16 cellular contexts compared by ENCODE assay signal in the genomic region with DNA sequence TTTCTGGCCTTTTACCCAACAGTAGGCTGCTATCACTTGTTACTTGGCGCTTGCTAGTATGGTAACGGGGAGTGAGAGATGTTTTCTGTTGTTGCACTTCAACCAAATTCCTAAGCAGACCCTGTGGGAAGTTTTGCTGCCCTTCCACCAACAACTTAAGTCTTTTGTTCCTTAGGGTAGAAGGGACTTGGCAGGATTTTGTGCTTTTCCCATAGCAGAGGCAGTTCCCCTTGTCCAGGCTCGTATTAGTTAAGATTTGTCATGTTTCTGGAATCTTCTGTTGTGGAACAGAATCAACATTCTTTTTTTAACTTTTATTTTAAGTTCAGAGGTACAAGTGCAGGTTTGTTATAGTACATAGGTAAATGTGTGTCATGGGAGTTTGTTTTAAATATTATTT.
DNase-seq lines count a peak whose midpoint lies in the region; ATAC-seq, FAIRE-seq and TF ChIP-seq lines count a peak whose summit lies in the region.
"Had no signal": no experiment of that assay in that cellular context is flagged by ENCODE, and none has a peak within 500 bp of the region (broad histone marks: within the 10 kb centered on the region; RNA-seq: fewer than 3 reads in every experiment).

No MANE protein-coding gene starts in this region.

- FAIRE-seq in HepG2 (lab: Jason Lieb, UNC): no peak
- FAIRE-seq: H1 had no signal

- CTCF ChIA-PET in HepG2 (lab: Yijun Ruan, JAX; ENCODE audit: low intra/inter-chr PET ratio, low total read pairs): no interaction called here
- CTCF ChIA-PET in PC-3 (lab: Charles Lee): no interaction called here

- no peak for TF ChIP-seq CTCF in HepG2 (CRISPR knock-in tag; IDR thresholded peaks at IDR 0.05)
- no peak for TF ChIP-seq CTCF in right lobe of liver (IDR thresholded peaks at IDR 0.05)
- no peak for TF ChIP-seq CTCF in fibroblast of the aortic adventitia (IDR thresholded peaks at IDR 0.05; ENCODE audit: insufficient read depth, low read length)
- no peak for TF ChIP-seq CTCF in PC-3 (conservative IDR thresholded peaks at IDR 0.05; ENCODE audit: low read depth, low read length)

- H3K9ac ChIP-seq in HepG2 (ENCODE audit: insufficient read depth, low read depth, low read length) (no peak overlapping the region), PC-3 (ENCODE audit: low read length) (no peak overlapping the region)
- H3K9ac ChIP-seq: BLaER1 had no signal

- DNase-seq in HepG2 (ENCODE audit: low spot score) (no peak), right lobe of liver (no peak), astrocyte of the hippocampus (ENCODE audit: low read depth, low spot score) (peak; percentile 62), fibroblast of the aortic adventitia (ENCODE audit: low read depth) (peak; percentile 44), islet precursor cell (no peak), PC-3 (no peak)
- no peak for DNase-seq in stimulated activated CD4-positive, alpha-beta T cell treated with anti-CD3 and anti-CD28 coated beads, Interleukin-12 subunit alpha, Interleukin-12 subunit beta, amount 100 ng/mL, for 4 hours
- DNase-seq: 8988T; CD4-positive, alpha-beta memory T cell; DMS153; DMS79; GF-D8; H9 had no signal

- H3K36me3 ChIP-seq in HepG2 (replicated peaks in 1 of 2; ENCODE audit: control insufficient read depth in 1 of 2, insufficient read depth in 2 of 2, low read length in 2 of 2) (no peaks in the 10 kb centered on the region), right lobe of liver (no peaks in the 10 kb centered on the region), PC-3 (ENCODE audit: low read depth, low read length) (no peaks in the 10 kb centered on the region)
- H3K36me3 ChIP-seq: BLaER1 had no signal

- in situ Hi-C loops in HepG2 (cut with HindIII; ENCODE audit: extremely low pct_ligation_motif_present, low pct_unique_long_range_greater_than_20kb): loop anchor here (25.0 kb wide), 1 partner anchor 498 kb away; no protein-coding TSS in a partner anchor

- H3K9me3 ChIP-seq in HepG2 (ENCODE audit: low read length) (peaks cover 4% of the 10 kb centered on the region; the same call in 1 of the 2 replicates), right lobe of liver (no peaks in the 10 kb centered on the region), PC-3 (ENCODE audit: low read length) (no peaks in the 10 kb centered on the region)

- TF ChIP-seq RAD21 in HepG2 (CRISPR knock-in tag; IDR thresholded peaks at IDR 0.05): no peak

- H3K4me2 ChIP-seq in HepG2 (ENCODE audit: low read depth, low read length) (no peak overlapping the region), PC-3 (ENCODE audit: low read length) (no peak overlapping the region)
- H3K4me2 ChIP-seq: BLaER1 had no signal

- H3K4me3 ChIP-seq in HepG2 (replicated peaks in 1 of 3; ENCODE audit: insufficient read depth in 1 of 3, low read depth in 2 of 3, low read length in 3 of 3): no peak overlapping the region
- H3K4me3 ChIP-seq in right lobe of liver: no peak overlapping the region
- H3K4me3 ChIP-seq in fibroblast of the aortic adventitia (ENCODE audit: low read depth, low read length): no peak overlapping the region
- no peak overlapping the region for H3K4me3 ChIP-seq in PC-3 (ENCODE audit: low read length)
- H3K4me3 ChIP-seq: BLaER1 had no signal

- TF ChIP-seq POLR2A in HepG2 (IDR thresholded peaks at IDR 0.05; ENCODE audit: insufficient read depth in 1 of 2, low read depth in 2 of 2, low read length in 2 of 2): no peak
- no peak for TF ChIP-seq POLR2A in right lobe of liver (IDR thresholded peaks at IDR 0.05)

- ATAC-seq in HepG2 (no peak), right lobe of liver (no peak), PC-3 (no peak)

- no peak for TF ChIP-seq EP300 in HepG2 (IDR thresholded peaks at IDR 0.05; ENCODE audit: low read depth in 2 of 2, low read length in 2 of 2)
- TF ChIP-seq EP300 in HepG2 (CRISPR knock-in tag; IDR thresholded peaks at IDR 0.05; ENCODE audit: borderline replicate concordance): no peak

- H2AFZ ChIP-seq in HepG2 (ENCODE audit: low read length): peak overlapping the region; percentile 5
- H2AFZ ChIP-seq in PC-3 (ENCODE audit: low read length): no peak overlapping the region

- intact Hi-C loops in HepG2 (cut with micrococcal nuclease; ENCODE audit: unreplicated experiment): no loop called here
- intact Hi-C loops in right lobe of liver (cut with DNase I): no loop called here
- intact Hi-C loops in PC-3 (cut with micrococcal nuclease): no loop called here

- H3K4me1 ChIP-seq in HepG2 (ENCODE audit: insufficient read depth, low read length) (no peaks in the 10 kb centered on the region), right lobe of liver (no peaks in the 10 kb centered on the region), PC-3 (ENCODE audit: insufficient read depth, low read length) (peaks cover 24% of the 10 kb centered on the region)
- H3K4me1 ChIP-seq: BLaER1 had no signal

- H3F3A ChIP-seq in PC-3 (ENCODE audit: low read length, unreplicated experiment): no peaks in the 10 kb centered on the region

- H3K79me2 ChIP-seq in HepG2 (ENCODE audit: insufficient read depth, low read length): no peaks in the 10 kb centered on the region
- H3K79me2 ChIP-seq in PC-3 (ENCODE audit: low read length): no peaks in the 10 kb centered on the region

- POLR2A ChIA-PET in HepG2 (lab: Yijun Ruan, JAX) (no interaction called here), PC-3 (lab: Charles Lee; ENCODE audit: unreplicated experiment) (no interaction called here)

- H3K9me2 ChIP-seq in PC-3 (replicated peaks; ENCODE audit: low read length): no peaks in the 10 kb centered on the region

- no peaks in the 10 kb centered on the region for H3K27me3 ChIP-seq in HepG2 (ENCODE audit: control insufficient read depth in 1 of 2, insufficient read depth in 2 of 2, low read length in 2 of 2)
- H3K27me3 ChIP-seq in right lobe of liver: no peaks in the 10 kb centered on the region
- H3K27me3 ChIP-seq in PC-3 (ENCODE audit: low read length): no peaks in the 10 kb centered on the region
- H3K27me3 ChIP-seq: BLaER1 had no signal

- H4K20me1 ChIP-seq in HepG2 (ENCODE audit: insufficient read depth, low read length) (no peaks in the 10 kb centered on the region), PC-3 (ENCODE audit: low read length) (no peaks in the 10 kb centered on the region)
- H4K20me1 ChIP-seq: BLaER1 had no signal

- 0% methylated on average over 3 of the region's 3 CpGs for WGBS in HepG2 (ENCODE audit: low lambda C conversion rate)
- WGBS in right lobe of liver (ENCODE audit: insufficient coverage, low coverage, low lambda C conversion rate, missing lambda C conversion rate): 63% methylated on average over 3 of the region's 3 CpGs

- BruUV-seq in HepG2 (replicated peaks; lab: Mats Ljungman, UMichigan) (no TSS peak), PC-3 (replicated peaks; lab: Mats Ljungman, UMichigan) (no TSS peak)

- H3K27ac ChIP-seq in HepG2 (ENCODE audit: extremely low read length, insufficient read depth, low read length) (no peak overlapping the region), right lobe of liver (no peak overlapping the region), PC-3 (ENCODE audit: low read length) (no peak overlapping the region)
- H3K27ac ChIP-seq: BLaER1, HL-60 had no signal

TF ChIP-seq in HepG2, 621 proteins besides CTCF, POLR2A, EP300 and RAD21:
- TF ChIP-seq, protein P1, sequence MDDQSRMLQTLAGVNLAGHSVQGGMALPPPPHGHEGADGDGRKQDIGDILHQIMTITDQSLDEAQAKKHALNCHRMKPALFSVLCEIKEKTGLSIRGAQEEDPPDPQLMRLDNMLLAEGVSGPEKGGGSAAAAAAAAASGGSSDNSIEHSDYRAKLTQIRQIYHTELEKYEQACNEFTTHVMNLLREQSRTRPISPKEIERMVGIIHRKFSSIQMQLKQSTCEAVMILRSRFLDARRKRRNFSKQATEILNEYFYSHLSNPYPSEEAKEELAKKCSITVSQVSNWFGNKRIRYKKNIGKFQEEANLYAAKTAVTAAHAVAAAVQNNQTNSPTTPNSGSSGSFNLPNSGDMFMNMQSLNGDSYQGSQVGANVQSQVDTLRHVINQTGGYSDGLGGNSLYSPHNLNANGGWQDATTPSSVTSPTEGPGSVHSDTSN (CRISPR knock-in tag; IDR thresholded peaks at IDR 0.05; ENCODE audit: borderline replicate concordance): no peak
- TF ChIP-seq, protein P2, sequence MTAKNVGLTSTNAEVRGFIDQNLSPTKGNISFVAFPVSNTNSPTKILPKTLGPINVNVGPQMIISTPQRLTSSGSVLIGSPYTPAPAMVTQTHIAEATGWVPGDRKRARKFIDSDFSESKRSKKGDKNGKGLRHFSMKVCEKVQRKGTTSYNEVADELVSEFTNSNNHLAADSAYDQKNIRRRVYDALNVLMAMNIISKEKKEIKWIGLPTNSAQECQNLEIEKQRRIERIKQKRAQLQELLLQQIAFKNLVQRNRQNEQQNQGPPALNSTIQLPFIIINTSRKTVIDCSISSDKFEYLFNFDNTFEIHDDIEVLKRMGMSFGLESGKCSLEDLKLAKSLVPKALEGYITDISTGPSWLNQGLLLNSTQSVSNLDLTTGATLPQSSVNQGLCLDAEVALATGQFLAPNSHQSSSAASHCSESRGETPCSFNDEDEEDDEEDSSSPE (CRISPR knock-in tag; IDR thresholded peaks at IDR 0.05): no peak
- TF ChIP-seq ZSCAN20 (CRISPR knock-in tag; IDR thresholded peaks at IDR 0.05; ENCODE audit: borderline replicate concordance) (no peak), CBX2 (IDR thresholded peaks at IDR 0.05; ENCODE audit: low read depth, low read length) (no peak), CBX2 (CRISPR knock-in tag; IDR thresholded peaks at IDR 0.05; ENCODE audit: low read depth) (no peak), HNRNPL (IDR thresholded peaks at IDR 0.05; ENCODE audit: low read depth, low read length) (no peak), SRSF9 (IDR thresholded peaks at IDR 0.05; ENCODE audit: borderline replicate concordance, insufficient read depth, low read depth, low read length, poor library complexity, severe bottlenecking) (no peak), SETDB1 (CRISPR knock-in tag; IDR thresholded peaks at IDR 0.05; ENCODE audit: borderline replicate concordance) (no peak), ZFP41 (CRISPR knock-in tag; IDR thresholded peaks at IDR 0.05; ENCODE audit: borderline replicate concordance) (no peak), ATF4 (CRISPR knock-in tag; IDR thresholded peaks at IDR 0.05) (no peak)
- TF ChIP-seq, protein P3, sequence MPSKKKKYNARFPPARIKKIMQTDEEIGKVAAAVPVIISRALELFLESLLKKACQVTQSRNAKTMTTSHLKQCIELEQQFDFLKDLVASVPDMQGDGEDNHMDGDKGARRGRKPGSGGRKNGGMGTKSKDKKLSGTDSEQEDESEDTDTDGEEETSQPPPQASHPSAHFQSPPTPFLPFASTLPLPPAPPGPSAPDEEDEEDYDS (CRISPR knock-in tag; IDR thresholded peaks at IDR 0.05): no peak

Comparison
In these comparisons a context has a peak if more than half of its experiments do, and no peak if none do; other contexts are left out.
1. DNase-seq: peak in astrocyte of the hippocampus (single experiment) and fibroblast of the aortic adventitia (single experiment); none in HepG2 (single experiment), right lobe of liver (0 of 3), islet precursor cell (single experiment), PC-3 (single experiment) and stimulated activated CD4-positive, alpha-beta T cell treated with anti-CD3 and anti-CD28 coated beads, Interleukin-12 subunit alpha, Interleukin-12 subunit beta, amount 100 ng/mL, for 4 hours (single experiment).